ENCODE assay signal across 8 cellular contexts in genomic region chr5:86617756-86618577, GRCh38. TPM values are rescaled to one million over a fixed set of nuclear protein-coding genes. Genes with fewer than 3 reads are reported as not detected.
DNase-seq lines count a peak whose midpoint lies in the region; ATAC-seq and TF ChIP-seq lines count a peak whose summit lies in the region.

COX7C (plus strand) TSS chr5:86617941; CDS start chr5:86618056, 115 bp downstream.

- DNase-seq in ACHN, result peak; percentile 96
- peak; percentile 94 for DNase-seq in NCI-H2227 (lab: John Stamatoyannopoulos, UW; ENCODE audit: unreplicated experiment)
- DNase-seq in WERI-Rb-1, result peak; percentile 93
- DNase-seq in mammary epithelial cell, result peak; percentile 92

- H3K9me3 ChIP-seq in WERI-Rb-1 (ENCODE audit: severe bottlenecking) (peaks cover 5% of the 10 kb centered on the region), mammary epithelial cell (replicated peaks; ENCODE audit: insufficient read depth, low read length) (no peaks in the 10 kb centered on the region), iPS-18c (ENCODE audit: control insufficient read depth, insufficient read depth, low read length) (no peaks in the 10 kb centered on the region), skeletal muscle tissue (ENCODE audit: control insufficient read depth in 3 of 3, low read length in 3 of 3) (peaks cover 0 to 4% (median 0%) of the 10 kb centered on the region in 3 donors)

- no peaks in the 10 kb centered on the region for H4K20me1 ChIP-seq in mammary epithelial cell (ENCODE audit: insufficient read depth, low read length)

- peak; percentile 100 for ATAC-seq in GM18873 (IDR thresholded peaks at IDR 0.05; ENCODE audit: low FRiP score, unreplicated experiment)
- peak; percentile 99 for ATAC-seq in HG03139 (IDR thresholded peaks at IDR 0.05; ENCODE audit: unreplicated experiment)

- intact Hi-C loops in mammary epithelial cell (cut with micrococcal nuclease), result no loop called here

- H3K4me2 ChIP-seq in mammary epithelial cell (ENCODE audit: insufficient read depth, low read depth, low read length), result peak within 1 kb of the TSS; percentile 90

- H3K36me3 ChIP-seq in WERI-Rb-1, result peaks cover 36% of the 10 kb centered on the region
- H3K36me3 ChIP-seq in mammary epithelial cell (ENCODE audit: insufficient read depth, low read length), result peaks cover 15% of the 10 kb centered on the region
- H3K36me3 ChIP-seq in skeletal muscle tissue (ENCODE audit: control insufficient read depth in 3 of 3, insufficient read depth in 3 of 3, low read length in 3 of 3), result peaks cover 7 to 30% (median 29%) of the 10 kb centered on the region in 3 donors

- H3K9ac ChIP-seq in mammary epithelial cell (ENCODE audit: insufficient read depth, low read length) (peak within 1 kb of the TSS; percentile 81), skeletal muscle tissue (ENCODE audit: low read depth in 1 of 3, low read length in 3 of 3) (peak within 1 kb of the TSS; percentile 97)

- H3K27ac ChIP-seq in WERI-Rb-1 (peak within 1 kb of the TSS; percentile 84), mammary epithelial cell (ENCODE audit: insufficient read depth, low read depth, low read length) (peak within 1 kb of the TSS; percentile 52), skeletal muscle tissue (ENCODE audit: low read depth, low read length) (peak within 1 kb of the TSS; percentile 90)

- no peaks in the 10 kb centered on the region for H3K4me1 ChIP-seq in mammary epithelial cell (ENCODE audit: insufficient read depth, low read length)
- peaks cover 0 to 10% (median 2%) of the 10 kb centered on the region in 3 donors for H3K4me1 ChIP-seq in skeletal muscle tissue (ENCODE audit: control insufficient read depth in 3 of 3, insufficient read depth in 3 of 3, low read length in 3 of 3)

- H3K27me3 ChIP-seq in WERI-Rb-1 (ENCODE audit: insufficient read depth, low read depth, severe bottlenecking), result no peaks in the 10 kb centered on the region
- no peaks in the 10 kb centered on the region for H3K27me3 ChIP-seq in mammary epithelial cell (ENCODE audit: insufficient read depth, low read length)
- H3K27me3 ChIP-seq in skeletal muscle tissue (ENCODE audit: control insufficient read depth in 3 of 3, insufficient read depth in 3 of 3, low read length in 3 of 3), result no peaks in the 10 kb centered on the region

- in situ Hi-C loops in ACHN (cut with HindIII; ENCODE audit: low pct_ligation_motif_present, low pct_unique_long_range_greater_than_20kb, low sequenced_read_pairs), result no loop called here
- in situ Hi-C loops in mammary epithelial cell (cut with MboI; ENCODE audit: low sequenced_read_pairs in 2 of 2), result no loop called here

- H3K4me3 ChIP-seq in WERI-Rb-1 (ENCODE audit: low read depth, low read length) (peak within 1 kb of the TSS; percentile 99), mammary epithelial cell (replicated peaks in 1 of 3; ENCODE audit: insufficient read depth in 1 of 3, low read depth in 2 of 3, low read length in 3 of 3) (peak within 1 kb of the TSS; percentile 68 to 90 (median 79)), iPS-18c (ENCODE audit: insufficient read depth, low read depth, low read length) (peak within 1 kb of the TSS; percentile 88), skeletal muscle tissue (ENCODE audit: low read length in 3 of 3) (peak within 1 kb of the TSS; percentile 99 to 100 (median 99))

- H3K79me2 ChIP-seq in mammary epithelial cell (ENCODE audit: insufficient read depth, low read length), result peaks cover 27% of the 10 kb centered on the region

- dilution Hi-C loops in mammary epithelial cell (cut with HindIII; ENCODE audit: low sequenced_read_pairs), result no loop called here

- TF ChIP-seq CTCF in WERI-Rb-1 (IDR thresholded peaks at IDR 0.05; ENCODE audit: low read depth, low read length), result no peak
- TF ChIP-seq CTCF in mammary epithelial cell (conservative IDR thresholded peaks at IDR 0.05 in 1 of 2, IDR thresholded peaks at IDR 0.05 in 1 of 2; ENCODE audit: extremely low read depth in 1 of 2, insufficient read depth in 1 of 2, low read depth in 1 of 2, low read length in 2 of 2), result no peak

- H2AFZ ChIP-seq in mammary epithelial cell (ENCODE audit: low read depth, low read length), result peak within 1 kb of the TSS; percentile 99

- 2% methylated on average over 27 of the region's 41 CpGs for WGBS in mammary epithelial cell (ENCODE audit: low coverage, missing lambda C conversion rate)

- CTCF ChIA-PET in mammary epithelial cell (lab: Charles Lee; ENCODE audit: low non-redundant PET), result no interaction called here

- TSS peak; percentile 55 for BruUV-seq in mammary epithelial cell (replicated peaks; lab: Mats Ljungman, UMichigan)

RNA-seq across cellular contexts. Expression of gene COX7C, which starts in this region (rescaled TPM):
- total RNA-seq in mammary epithelial cell (100 to 1,000 TPM; 106 to 364 TPM), skeletal muscle tissue (261 TPM)
- polyA plus RNA-seq in mammary epithelial cell, result 412 TPM
- polyA minus RNA-seq in mammary epithelial cell, result 179 TPM

Comparison
In these comparisons a context has a peak if more than half of its experiments do, and no peak if none do; other contexts are left out.
1. Peak in every context shown above with its lines: DNase-seq, ATAC-seq, H3K4me3 ChIP-seq and H3K27ac ChIP-seq.